1 cellular context compared by ENCODE assay signal in genomic region chr2:238689331-238689730, GRCh38.
TF ChIP-seq lines count a peak whose summit lies in the region.

No MANE protein-coding gene starts in this region.

TF ChIP-seq in IMR-90, 13 proteins besides CTCF, POLR2A, EP300 and RAD21:
- TF ChIP-seq CEBPB (IDR thresholded peaks at IDR 0.05; ENCODE audit: low read depth, low read length) = no peak
- TF ChIP-seq FOS (IDR thresholded peaks at IDR 0.05; ENCODE audit: low read depth, low read length) = no peak
- TF ChIP-seq USF2 (IDR thresholded peaks at IDR 0.05; ENCODE audit: low read depth, low read length) = no peak
- TF ChIP-seq RCOR1 (IDR thresholded peaks at IDR 0.05; ENCODE audit: insufficient replicate concordance, low read length) = no peak
- TF ChIP-seq RFX5 (IDR thresholded peaks at IDR 0.05; ENCODE audit: low read depth, low read length) = no peak
- no peak for TF ChIP-seq MAZ (IDR thresholded peaks at IDR 0.05; ENCODE audit: borderline replicate concordance, low read depth, low read length)
- TF ChIP-seq CHD1 (IDR thresholded peaks at IDR 0.05; ENCODE audit: low read depth, low read length) = no peak
